16 cellular contexts compared by ENCODE assay signal in the genomic region with DNA sequence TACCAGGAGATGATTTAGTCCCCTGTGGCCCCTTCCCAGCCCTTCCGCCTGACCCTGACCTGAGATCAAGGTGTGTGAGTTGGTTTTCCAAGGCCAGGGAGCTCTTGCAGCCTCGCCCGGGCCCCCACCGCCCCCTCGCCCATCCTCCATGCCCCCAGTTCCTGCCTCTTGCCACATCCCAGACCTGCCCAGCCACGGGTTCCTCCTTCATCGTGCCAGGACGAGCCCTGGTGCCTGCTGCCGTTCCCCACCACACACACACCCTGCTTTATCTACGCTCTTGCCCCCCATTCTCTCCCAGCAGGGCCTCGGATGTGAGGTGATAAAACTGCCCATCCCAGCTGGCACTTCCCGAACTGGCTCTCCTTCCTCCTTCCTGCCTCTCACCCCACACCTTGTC. TPM values are rescaled to one million over a fixed set of nuclear protein-coding genes. Genes with fewer than 3 reads are reported as not detected.
A peak's percentile ranks its signal among the peaks of the same experiment; 100 is the strongest.
DNase-seq lines count a peak whose midpoint lies in the region; ATAC-seq lines count a peak whose summit lies in the region.
"Had no signal": no experiment of that assay in that cellular context is flagged by ENCODE, and none has a peak within 500 bp of the region (broad histone marks: within the 10 kb centered on the region; RNA-seq: fewer than 3 reads in every experiment).

No MANE protein-coding gene starts in this region.

- no peak overlapping the region for H3K4me3 Mint-ChIP-seq in stimulated activated naive CD8-positive, alpha-beta T cell treated with anti-CD3 and anti-CD28 coated beads, Interleukin-15, Interleukin-2, amounts not matched to agents 100 ng/mL and 50 ng/mL, for 24 hours
- H3K4me3 Mint-ChIP-seq in activated T-helper 2 cell treated with anti-CD3 and anti-CD28 coated beads, Interferon-gamma antibody, Interleukin-2, Interleukin-4, amounts not matched to agents 10 μg/mL and 5 μg/mL and 100 μg/mL, durations not matched to agents 14 hours and 24 hours and 36 hours (ENCODE audit: low read depth), result peak overlapping the region; percentile 79

- H3K27ac ChIP-seq in mucosa of rectum (ENCODE audit: low read depth in 2 of 2, low read length in 2 of 2), result peak overlapping the region; percentile 87
- H3K27ac ChIP-seq: KMS-11 had no signal

- peaks cover 3 to 7% of the 10 kb centered on the region in 2 donors for H3K36me3 ChIP-seq in mucosa of rectum (ENCODE audit: control insufficient read depth in 2 of 2, insufficient read depth in 2 of 2, low read length in 2 of 2)
- H3K36me3 ChIP-seq: spleen had no signal

- H3K9ac ChIP-seq in mucosa of rectum (ENCODE audit: low read depth in 1 of 2, low read length in 2 of 2), result peak overlapping the region; percentile 56 to 83
- H3K9ac ChIP-seq: KMS-11 had no signal

- peak overlapping the region; percentile 92 for H3K27ac Mint-ChIP-seq in stimulated activated naive CD8-positive, alpha-beta T cell treated with anti-CD3 and anti-CD28 coated beads, Interleukin-15, Interleukin-2, amounts not matched to agents 100 ng/mL and 50 ng/mL, for 24 hours
- H3K27ac Mint-ChIP-seq in activated T-helper 2 cell treated with anti-CD3 and anti-CD28 coated beads, Interferon-gamma antibody, Interleukin-2, Interleukin-4, amounts not matched to agents 10 μg/mL and 5 μg/mL and 100 μg/mL, durations not matched to agents 14 hours and 24 hours and 36 hours, result peak overlapping the region; percentile 84

- H3K27me3 ChIP-seq in mucosa of rectum (ENCODE audit: control insufficient read depth in 2 of 2, insufficient read depth in 2 of 2, low read length in 2 of 2), result no peaks in the 10 kb centered on the region

- H3K4me1 Mint-ChIP-seq in stimulated activated naive CD8-positive, alpha-beta T cell treated with anti-CD3 and anti-CD28 coated beads, Interleukin-15, Interleukin-2, amounts not matched to agents 100 ng/mL and 50 ng/mL, for 24 hours (ENCODE audit: low read depth), result peaks cover 89% of the 10 kb centered on the region
- peaks cover 72% of the 10 kb centered on the region for H3K4me1 Mint-ChIP-seq in activated T-helper 2 cell treated with anti-CD3 and anti-CD28 coated beads, Interferon-gamma antibody, Interleukin-2, Interleukin-4, amounts not matched to agents 10 μg/mL and 5 μg/mL and 100 μg/mL, durations not matched to agents 14 hours and 24 hours and 36 hours (ENCODE audit: low read depth)

- peak overlapping the region; percentile 20 to 71 for H3K4me3 ChIP-seq in mucosa of rectum (ENCODE audit: low read length in 2 of 2)

- DNase-seq in stimulated activated naive CD8-positive, alpha-beta T cell treated with anti-CD3 and anti-CD28 coated beads, Interleukin-15, Interleukin-2, amounts not matched to agents 100 U/mL and 50 U/mL, for 24 hours, result no peak
- DNase-seq in activated T-helper 2 cell treated with anti-CD3 and anti-CD28 coated beads, Interferon-gamma antibody, Interleukin-2, Interleukin-4, amounts not matched to agents 10 μg/mL and 5 μg/mL and 100 μg/mL, durations not matched to agents 14 hours and 24 hours and 36 hours (ENCODE audit: low spot score), result no peak
- DNase-seq in AG08395 (ENCODE audit: low spot score), result no peak
- no peak for DNase-seq in stimulated activated CD4-positive, alpha-beta T cell treated with anti-CD3 and anti-CD28 coated beads, Interleukin-12 subunit alpha, Interleukin-12 subunit beta, amount 100 ng/mL, for 4 hours
- no peak for DNase-seq in NCI-H2081 (lab: John Stamatoyannopoulos, UW)
- DNase-seq: activated effector memory CD4-positive, alpha-beta T cell treated with Interleukin-2 at 50 U/mL for 16 hours; CD4-positive, CD25-positive, alpha-beta regulatory T cell; NCI-H1417 treated with DMSO at 0.1 percent for 48 hours; NCI-H446 treated with DMSO at 0.1 percent for 48 hours; spleen; SW 1271 had no signal

- H3K9me3 ChIP-seq in mucosa of rectum (ENCODE audit: control insufficient read depth in 2 of 2, low read length in 2 of 2), result no peaks in the 10 kb centered on the region
- H3K9me3 ChIP-seq: spleen had no signal

- no peaks in the 10 kb centered on the region for H3K27me3 Mint-ChIP-seq in stimulated activated naive CD8-positive, alpha-beta T cell treated with anti-CD3 and anti-CD28 coated beads, Interleukin-15, Interleukin-2, amounts not matched to agents 100 ng/mL and 50 ng/mL, for 24 hours
- no peaks in the 10 kb centered on the region for H3K27me3 Mint-ChIP-seq in activated T-helper 2 cell treated with anti-CD3 and anti-CD28 coated beads, Interferon-gamma antibody, Interleukin-2, Interleukin-4, amounts not matched to agents 10 μg/mL and 5 μg/mL and 100 μg/mL, durations not matched to agents 14 hours and 24 hours and 36 hours (ENCODE audit: low read depth)

- ATAC-seq in stimulated activated naive CD8-positive, alpha-beta T cell treated with anti-CD3 and anti-CD28 coated beads, Interleukin-15, Interleukin-2, amounts not matched to agents 100 U/mL and 50 U/mL, for 24 hours, result no peak

- intact Hi-C loops in activated T-helper 2 cell treated with anti-CD3 and anti-CD28 coated beads, Interferon-gamma antibody, Interleukin-2, Interleukin-4, amounts not matched to agents 10 μg/mL and 5 μg/mL and 100 μg/mL, durations not matched to agents 14 hours and 24 hours and 36 hours (cut with micrococcal nuclease), result loop anchor here (2.0 kb wide), 4 partner anchors 19 to 139 kb away; a partner anchor contains a TSS

- peaks cover 28% of the 10 kb centered on the region for H3K36me3 Mint-ChIP-seq in stimulated activated naive CD8-positive, alpha-beta T cell treated with anti-CD3 and anti-CD28 coated beads, Interleukin-15, Interleukin-2, amounts not matched to agents 100 ng/mL and 50 ng/mL, for 24 hours (ENCODE audit: low read depth)
- H3K36me3 Mint-ChIP-seq in activated T-helper 2 cell treated with anti-CD3 and anti-CD28 coated beads, Interferon-gamma antibody, Interleukin-2, Interleukin-4, amounts not matched to agents 10 μg/mL and 5 μg/mL and 100 μg/mL, durations not matched to agents 14 hours and 24 hours and 36 hours (ENCODE audit: low read depth), result peaks cover 33% of the 10 kb centered on the region
- H3K36me3 Mint-ChIP-seq: CD4-positive, CD25-positive, alpha-beta regulatory T cell had no signal

- H3K4me1 ChIP-seq in mucosa of rectum (ENCODE audit: control insufficient read depth in 2 of 2, insufficient read depth in 2 of 2, low read length in 2 of 2), result peaks cover 21 to 40% of the 10 kb centered on the region in 2 donors

- no peaks in the 10 kb centered on the region for H3K9me3 Mint-ChIP-seq in stimulated activated naive CD8-positive, alpha-beta T cell treated with anti-CD3 and anti-CD28 coated beads, Interleukin-15, Interleukin-2, amounts not matched to agents 100 ng/mL and 50 ng/mL, for 24 hours
- no peaks in the 10 kb centered on the region for H3K9me3 Mint-ChIP-seq in activated T-helper 2 cell treated with anti-CD3 and anti-CD28 coated beads, Interferon-gamma antibody, Interleukin-2, Interleukin-4, amounts not matched to agents 10 μg/mL and 5 μg/mL and 100 μg/mL, durations not matched to agents 14 hours and 24 hours and 36 hours
- H3K9me3 Mint-ChIP-seq: CD4-positive, CD25-positive, alpha-beta regulatory T cell; central memory CD8-positive, alpha-beta T cell had no signal

RNA-seq across cellular contexts. Expression of a gene that starts 1.4 kb away (rescaled TPM):
- 919 and 932 TPM in 2 replicates for total RNA-seq in activated T-helper 2 cell treated with anti-CD3 and anti-CD28 coated beads, Interferon-gamma antibody, Interleukin-2, Interleukin-4, amounts not matched to agents 10 μg/mL and 5 μg/mL and 100 μg/mL, durations not matched to agents 14 hours and 24 hours and 36 hours
- total RNA-seq: frontal cortex had no signal

RNA-seq across cellular contexts. Expression of a gene that starts 18.7 kb away (rescaled TPM):
- total RNA-seq in activated T-helper 2 cell treated with anti-CD3 and anti-CD28 coated beads, Interferon-gamma antibody, Interleukin-2, Interleukin-4, amounts not matched to agents 10 μg/mL and 5 μg/mL and 100 μg/mL, durations not matched to agents 14 hours and 24 hours and 36 hours, result 148 and 152 TPM in 2 replicates

RNA-seq across cellular contexts. Expression of a gene that starts 41.3 kb away (rescaled TPM):
- 11.1 TPM in 2 replicates for total RNA-seq in activated T-helper 2 cell treated with anti-CD3 and anti-CD28 coated beads, Interferon-gamma antibody, Interleukin-2, Interleukin-4, amounts not matched to agents 10 μg/mL and 5 μg/mL and 100 μg/mL, durations not matched to agents 14 hours and 24 hours and 36 hours
